In the genomic region with DNA sequence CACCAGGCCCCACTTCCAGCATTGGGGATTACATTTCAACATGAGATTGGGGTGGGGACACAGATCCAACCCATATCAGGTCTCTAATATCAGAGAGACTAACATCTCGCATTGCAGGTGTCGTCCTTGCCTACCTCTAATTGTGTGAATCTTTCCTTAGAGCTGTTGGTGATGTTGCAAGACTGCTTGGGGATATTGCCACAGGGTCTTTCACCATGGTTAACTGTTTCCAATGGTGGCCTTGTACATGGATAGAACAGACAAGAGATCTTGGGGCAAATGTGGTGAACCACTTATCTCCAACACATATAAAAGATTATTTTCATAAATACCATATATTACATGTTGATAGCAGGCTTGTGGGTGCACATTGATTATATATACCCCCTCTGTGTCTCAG, we compare ENCODE assay signal across 23 cellular contexts.
"Had no signal": no experiment of that assay in that cellular context is flagged by ENCODE, and none has a peak within 500 bp of the region (broad histone marks: within the 10 kb centered on the region; RNA-seq: fewer than 3 reads in every experiment).

No MANE protein-coding gene starts in this region.

- H3K4me3 ChIP-seq: hepatocyte, left ventricle myocardium inferior, lung, mucosa of descending colon, ovary, right atrium auricular region, right lobe of liver, skin epidermis, stomach, testis, thyroid gland, transverse colon, upper lobe of left lung had no signal

- H3K36me3 ChIP-seq: left ventricle myocardium inferior, ovary, right atrium auricular region, right lobe of liver, stomach, thyroid gland, transverse colon, upper lobe of left lung had no signal

- H3K4me1 ChIP-seq: left ventricle myocardium inferior, right atrium auricular region, stomach, testis, thyroid gland, transverse colon, upper lobe of left lung had no signal

- FAIRE-seq: urothelium cell line had no signal

- H3K27me3 ChIP-seq: hepatocyte, ovary, right atrium auricular region, right lobe of liver, stomach, testis, thyroid gland, transverse colon, upper lobe of left lung had no signal

- H3K27ac ChIP-seq: hepatocyte, left ventricle myocardium inferior, ovary, right atrium auricular region, right lobe of liver, skin epidermis, stomach, testis, thyroid gland, transverse colon, upper lobe of left lung had no signal

- H3K9me3 ChIP-seq: mucosa of descending colon, ovary, right atrium auricular region, right lobe of liver, testis, thyroid gland, transverse colon, upper lobe of left lung had no signal

- DNase-seq: islet precursor cell; left ventricle myocardium inferior; mesendoderm; mucosa of descending colon; naive thymus-derived CD4-positive, alpha-beta T cell; ovary; right lobe of liver; stimulated activated CD4-positive, alpha-beta T cell treated with anti-CD3 and anti-CD28 coated beads, Interleukin-12 subunit alpha, Interleukin-12 subunit beta, amount 100 ng/mL, for 4 hours; stimulated activated CD4-positive, alpha-beta T cell treated with anti-CD3 and anti-CD28 coated beads, Interleukin-15, amount 100 ng/mL, for 24 hours; stimulated activated CD4-positive, alpha-beta T cell treated with anti-CD3 and anti-CD28 coated beads, Interleukin-2, amount 100 ng/mL, for 24 hours; stimulated activated CD4-positive, alpha-beta T cell treated with anti-CD3 and anti-CD28 coated beads, Interleukin-4, amount 100 ng/mL, for 1 hour; stimulated activated naive B cell treated with anti-CD40 and anti-IgM and Interleukin-4, amounts not matched to agents 10 μg/mL and 1 μg/mL and 100 μg/mL, for 72 hours; stimulated activated naive CD8-positive, alpha-beta T cell treated with anti-CD3 and anti-CD28 coated beads, Interleukin-15, Interleukin-2, amounts not matched to agents 100 U/mL and 50 U/mL, for 24 hours; stomach; testis; thyroid gland; transverse colon; upper lobe of left lung had no signal
